ENCODE assay signal across 8 cellular contexts in the genomic region with DNA sequence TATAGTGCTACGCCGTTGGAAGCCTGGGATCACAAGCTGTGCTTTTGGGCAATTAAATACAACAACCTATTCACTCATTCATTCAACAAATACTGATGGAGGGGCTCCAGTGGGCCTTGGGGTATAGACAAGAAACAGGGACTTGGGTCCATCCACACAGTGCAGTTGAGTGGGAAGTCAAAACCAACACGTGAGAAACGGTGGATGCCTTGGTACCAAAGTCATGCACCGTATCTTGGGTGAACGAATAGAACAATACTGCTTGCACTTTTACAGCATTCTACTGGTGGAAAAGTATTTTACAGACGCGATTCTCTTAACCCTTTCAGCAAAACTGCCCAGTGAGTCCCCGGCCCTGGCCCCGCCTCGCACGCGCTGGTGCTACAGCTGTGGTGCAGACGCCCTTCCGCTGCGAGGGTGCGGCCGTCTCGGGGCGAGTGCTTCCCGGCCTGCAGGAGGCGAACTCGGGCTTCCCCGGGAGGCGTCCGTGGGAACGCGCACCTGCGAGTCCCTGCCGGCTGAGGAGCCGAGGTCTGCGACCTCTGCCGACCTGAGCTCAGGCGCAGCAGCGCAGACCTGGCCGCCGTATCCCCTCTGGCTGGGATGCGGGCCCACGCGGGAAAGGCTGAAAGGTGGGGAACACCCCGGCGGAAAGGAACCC. TPM values are rescaled to one million over a fixed set of nuclear protein-coding genes. Genes with fewer than 3 reads are reported as not detected.
DNase-seq lines count a peak whose midpoint lies in the region; ATAC-seq and TF ChIP-seq lines count a peak whose summit lies in the region.

No MANE protein-coding gene starts in this region.

- no peaks in the 10 kb centered on the region for H3K9me3 ChIP-seq in Panc1 (ENCODE audit: control insufficient read depth, insufficient read depth, low read depth, low read length)
- no peaks in the 10 kb centered on the region for H3K9me3 ChIP-seq in neuronal stem cell (replicated peaks in 1 of 2; ENCODE audit: control insufficient read depth in 2 of 2, insufficient read depth in 1 of 2, low read depth in 1 of 2, low read length in 2 of 2)
- no peaks in the 10 kb centered on the region for H3K9me3 ChIP-seq in suprapubic skin

- no peak overlapping the region for H2BK5ac ChIP-seq in neuronal stem cell (ENCODE audit: low read length)

- CTCF ChIA-PET in Panc1 (lab: Charles Lee), result no interaction called here

- TF ChIP-seq POLR2A in suprapubic skin (IDR thresholded peaks at IDR 0.05), result no peak

- DNase-seq in CD1c-positive myeloid dendritic cell (ENCODE audit: extremely low spot score), result peak; percentile 63
- no peak for DNase-seq in Panc1 (ENCODE audit: low read depth, low spot score)
- DNase-seq in foreskin keratinocyte, result peak in 1 of 2 donors; percentile 58
- DNase-seq in neuronal stem cell (ENCODE audit: low spot score), result no peak
- DNase-seq in suprapubic skin (ENCODE audit: low spot score in 2 of 2), result peak; percentile 87 to 88

- POLR2A ChIA-PET in Panc1 (lab: Charles Lee), result interaction anchor here (0.5 kb wide), 1 partner anchor 26 kb away, joined by 3 read pairs; no protein-coding TSS in a partner anchor

- H4K8ac ChIP-seq in neuronal stem cell (ENCODE audit: low read depth, low read length), result no peak overlapping the region

- no peaks in the 10 kb centered on the region for H3K36me3 ChIP-seq in Panc1 (ENCODE audit: control insufficient read depth, insufficient read depth, low read length)
- H3K36me3 ChIP-seq in neuronal stem cell (replicated peaks in 1 of 2; ENCODE audit: control insufficient read depth in 2 of 2, insufficient read depth in 2 of 2, low read length in 2 of 2), result no peaks in the 10 kb centered on the region
- H3K36me3 ChIP-seq in suprapubic skin, result no peaks in the 10 kb centered on the region

- TF ChIP-seq CTCF in Panc1 (IDR thresholded peaks at IDR 0.05) (peak; percentile 74), foreskin keratinocyte (conservative IDR thresholded peaks at IDR 0.05) (peak; percentile 89), suprapubic skin (IDR thresholded peaks at IDR 0.05) (peak in 1 of 2 donors; percentile 76)

- TF ChIP-seq EP300 in suprapubic skin (IDR thresholded peaks at IDR 0.05), result no peak

- no peak overlapping the region for H3K23ac ChIP-seq in neuronal stem cell (ENCODE audit: low read depth, low read length, poor library complexity)

- in situ Hi-C loops in Panc1 (cut with HindIII; ENCODE audit: low pct_unique_long_range_greater_than_20kb, low sequenced_read_pairs), result no loop called here

- peak overlapping the region; percentile 41 for H3K4me3 Mint-ChIP-seq in activated T-helper 17 cell treated with anti-CD3 and anti-CD28 coated beads, Interleukin-2, amount 50 U/mL, for 72 hours

- H3K27me3 ChIP-seq in Panc1 (ENCODE audit: control insufficient read depth, insufficient read depth, low read length) (peaks cover 10% of the 10 kb centered on the region), foreskin keratinocyte (peaks cover 21% of the 10 kb centered on the region), neuronal stem cell (ENCODE audit: control insufficient read depth in 3 of 3, insufficient read depth in 3 of 3, low read depth in 1 of 3, low read length in 3 of 3) (peaks cover 0 to 28% (median 9%) of the 10 kb centered on the region in 3 experiments), suprapubic skin (no peaks in the 10 kb centered on the region)

- no CpG with 5 or more reads among the region's 42 CpGs for WGBS in neuronal stem cell (ENCODE audit: extremely low coverage in 2 of 2, insufficient read length in 2 of 2, insufficient replicate concordance in 1 of 2), 2 donors
- WGBS in suprapubic skin, result 7% methylated on average over 31 of the region's 42 CpGs

- H2AK5ac ChIP-seq in neuronal stem cell (ENCODE audit: low read depth, low read length), result no peak overlapping the region

- H2AFZ ChIP-seq in neuronal stem cell (ENCODE audit: low read length), result peak overlapping the region; percentile 96

- H3K4me1 Mint-ChIP-seq in activated T-helper 17 cell treated with anti-CD3 and anti-CD28 coated beads, Interleukin-2, amount 50 U/mL, for 72 hours, result peaks cover 6% of the 10 kb centered on the region

- peak overlapping the region; percentile 97 for H3K4me2 ChIP-seq in neuronal stem cell (ENCODE audit: insufficient read depth, low read length, poor library complexity, severe bottlenecking)

- no peak overlapping the region for H3K14ac ChIP-seq in neuronal stem cell (ENCODE audit: low read length)

- no peak overlapping the region for H4K91ac ChIP-seq in neuronal stem cell (ENCODE audit: low read depth, low read length, poor library complexity)

- H2BK120ac ChIP-seq in neuronal stem cell (ENCODE audit: low read depth, low read length), result no peak overlapping the region

- ATAC-seq in GM19351 (IDR thresholded peaks at IDR 0.05; ENCODE audit: unreplicated experiment), result peak; percentile 56
- peak; percentile 56 for ATAC-seq in HG03457 (IDR thresholded peaks at IDR 0.05; ENCODE audit: unreplicated experiment)
- peak; percentile 86 for ATAC-seq in Panc1
- peak; percentile 80 for ATAC-seq in activated T-helper 17 cell treated with anti-CD3 and anti-CD28 coated beads, Interleukin-2, amount 50 U/mL, for 72 hours (replicated peaks)
- peak; percentile 78 for ATAC-seq in foreskin keratinocyte

- peaks cover 16% of the 10 kb centered on the region for H3K27me3 Mint-ChIP-seq in activated T-helper 17 cell treated with anti-CD3 and anti-CD28 coated beads, Interleukin-2, amount 50 U/mL, for 72 hours

- H3K79me1 ChIP-seq in neuronal stem cell (ENCODE audit: low read depth, low read length), result no peaks in the 10 kb centered on the region

- peak overlapping the region; percentile 84 for H3K18ac ChIP-seq in neuronal stem cell (ENCODE audit: low read length)

- no peaks in the 10 kb centered on the region for H3K36me3 Mint-ChIP-seq in activated T-helper 17 cell treated with anti-CD3 and anti-CD28 coated beads, Interleukin-2, amount 50 U/mL, for 72 hours (ENCODE audit: low read depth)

- H3K4me3 ChIP-seq in Panc1 (ENCODE audit: low read depth in 2 of 2, low read length in 2 of 2), result peak overlapping the region; percentile 64 to 69
- H3K4me3 ChIP-seq in neuronal stem cell (ENCODE audit: low read length in 2 of 2), result peak overlapping the region; percentile 81 to 88
- peak overlapping the region; percentile 67 for H3K4me3 ChIP-seq in suprapubic skin

- BruUV-seq in Panc1 (replicated peaks; lab: Mats Ljungman, UMichigan), result no TSS peak

- no peak overlapping the region for H3K27ac Mint-ChIP-seq in activated T-helper 17 cell treated with anti-CD3 and anti-CD28 coated beads, Interleukin-2, amount 50 U/mL, for 72 hours

- H3K27ac ChIP-seq in Panc1 (ENCODE audit: low read length) (no peak overlapping the region), foreskin keratinocyte (peak overlapping the region; percentile 78), neuronal stem cell (replicated peaks; ENCODE audit: low read length) (peak overlapping the region; percentile 61), suprapubic skin (peak overlapping the region; percentile 94)

- no peak overlapping the region for H2BK12ac ChIP-seq in neuronal stem cell (ENCODE audit: low read length)

- intact Hi-C loops in Panc1 (cut with micrococcal nuclease; ENCODE audit: unreplicated experiment), result no loop called here

- peak overlapping the region; percentile 77 for H3K9ac ChIP-seq in neuronal stem cell (ENCODE audit: low read depth, low read length, poor library complexity)

- no peak overlapping the region for H2BK15ac ChIP-seq in neuronal stem cell (ENCODE audit: low read length)

- no peaks in the 10 kb centered on the region for H3K9me3 Mint-ChIP-seq in activated T-helper 17 cell treated with anti-CD3 and anti-CD28 coated beads, Interleukin-2, amount 50 U/mL, for 72 hours

- H3K4me1 ChIP-seq in Panc1 (ENCODE audit: control insufficient read depth, insufficient read depth, low read length) (no peaks in the 10 kb centered on the region), foreskin keratinocyte (no peaks in the 10 kb centered on the region), neuronal stem cell (ENCODE audit: control insufficient read depth in 2 of 2, insufficient read depth in 1 of 2, low read depth in 1 of 2, low read length in 2 of 2) (peaks cover 0 to 4% of the 10 kb centered on the region in 2 donors), suprapubic skin (peaks cover 19% of the 10 kb centered on the region)

- H3K4ac ChIP-seq in neuronal stem cell (ENCODE audit: low read length), result no peak overlapping the region

RNA-seq across cellular contexts. Expression of gene TNFRSF19, which starts 8.3 kb away (rescaled TPM):
- total RNA-seq in Panc1 (2021; ENCODE audit: unreplicated experiment), result 0.54 TPM
- 0.85 TPM for polyA plus RNA-seq in Panc1 (2012; ENCODE audit: insufficient read length)
- under 1 TPM in 1 of 2 donors, not detected in 1; 0.28 TPM for total RNA-seq in activated T-helper 17 cell treated with anti-CD3 and anti-CD28 coated beads, Interleukin-2, amount 50 U/mL, for 72 hours
- 0.78 and 0.81 TPM in 2 replicates for total RNA-seq in foreskin keratinocyte
- 0.28 and 0.31 TPM in 2 replicates for polyA plus RNA-seq in foreskin keratinocyte
- 0.92 TPM for polyA plus RNA-seq in neuronal stem cell (2013, experiment 1 of 2)
- 0.84 TPM for polyA plus RNA-seq in neuronal stem cell (2013, experiment 2 of 2)
- 100 to 1,000 TPM in 1 of 4 donors, 10 to 100 TPM in 3; 74.6 to 100 (median 78.5) TPM for total RNA-seq in suprapubic skin

Comparison
In these comparisons a context has a peak if more than half of its experiments do, and no peak if none do; other contexts are left out.
1. DNase-seq: peak in CD1c-positive myeloid dendritic cell (single experiment) and suprapubic skin (2 of 2); none in Panc1 (single experiment) and neuronal stem cell (single experiment).
2. RNA of gene TNFRSF19, which starts 8.3 kb away (total RNA-seq): 74.6 to 100 TPM in suprapubic skin; 0.78 to 0.81 TPM in foreskin keratinocyte, 0.54 TPM in Panc1 (single experiment) and 0.28 TPM in activated T-helper 17 cell treated with anti-CD3 and anti-CD28 coated beads, Interleukin-2, amount 50 U/mL, for 72 hours; every median in the first group is over 10 times any median in the second.
3. Peak in every context shown above with its lines, with median percentiles within 50 percentile points of each other: ATAC-seq and H3K4me3 ChIP-seq.